Comparison of ENCODE assay signal across 35 cellular contexts in genomic region chr4:67608047-67608446, GRCh38. TPM values are rescaled to one million over a fixed set of nuclear protein-coding genes. Genes with fewer than 3 reads are reported as not detected.
DNase-seq lines count a peak whose midpoint lies in the region; ATAC-seq lines count a peak whose summit lies in the region.
"Had no signal": no experiment of that assay in that cellular context is flagged by ENCODE, and none has a peak within 500 bp of the region (broad histone marks: within the 10 kb centered on the region; RNA-seq: fewer than 3 reads in every experiment).

No MANE protein-coding gene starts in this region.

- no peak overlapping the region for H3K23ac ChIP-seq in mesenchymal stem cell (ENCODE audit: low read length in 2 of 2)

- H2AK5ac ChIP-seq in mesenchymal stem cell (ENCODE audit: low read length, severe bottlenecking) = no peak overlapping the region

- H3K9me3 ChIP-seq in mesenchymal stem cell (ENCODE audit: control insufficient read depth, low read length) = peaks cover 12% of the 10 kb centered on the region
- no peaks in the 10 kb centered on the region for H3K9me3 ChIP-seq in CD8-positive, alpha-beta memory T cell (ENCODE audit: low read length)
- H3K9me3 ChIP-seq: prostate gland, thyroid gland, uterus had no signal

- H3K79me1 ChIP-seq in mesenchymal stem cell (replicated peaks; ENCODE audit: low read length, poor library complexity, severe bottlenecking) = no peaks in the 10 kb centered on the region

- H3K27me3 ChIP-seq in mesenchymal stem cell (ENCODE audit: control insufficient read depth in 1 of 2, insufficient read depth in 1 of 2, low read length in 2 of 2) = no peaks in the 10 kb centered on the region
- no peaks in the 10 kb centered on the region for H3K27me3 ChIP-seq in CD8-positive, alpha-beta memory T cell (ENCODE audit: insufficient read depth, low read length, poor library complexity, severe bottlenecking)
- H3K27me3 ChIP-seq: BLaER1, body of pancreas, heart left ventricle, stomach, thyroid gland, uterus had no signal

- H2BK5ac ChIP-seq in mesenchymal stem cell (ENCODE audit: low read depth, low read length, poor library complexity, severe bottlenecking) = no peak overlapping the region

- no peaks in the 10 kb centered on the region for H3K27me3 Mint-ChIP-seq in activated naive CD4-positive, alpha-beta T cell treated with anti-CD3 and anti-CD28 coated beads, Interleukin-2, amount 10 ng/mL, durations not matched to agents 7 days and 5 days
- no peaks in the 10 kb centered on the region for H3K27me3 Mint-ChIP-seq in activated T-helper 1 cell treated with anti-CD3 and anti-CD28 coated beads, Interleukin-12 subunit alpha, Interleukin-12 subunit beta, Interleukin-2, Interleukin-4 antibody, amounts not matched to agents 30 ng/mL and 10 ng/mL and 1 ng/mL, durations not matched to agents 14 hours and 24 hours and 36 hours (ENCODE audit: insufficient read depth)
- peaks cover 3 to 4% of the 10 kb centered on the region in 2 donors for H3K27me3 Mint-ChIP-seq in CD8-positive, alpha-beta memory T cell
- no peaks in the 10 kb centered on the region for H3K27me3 Mint-ChIP-seq in naive thymus-derived CD8-positive, alpha-beta T cell
- H3K27me3 Mint-ChIP-seq: dendritic cell treated with granulocyte-macrophage colony-stimulating factor and Interleukin-4, amounts not matched to agents 40 ng/mL and 50 ng/mL, for 4 days had no signal

- ATAC-seq in naive thymus-derived CD8-positive, alpha-beta T cell = no peak
- ATAC-seq: body of pancreas, esophagus mucosa, heart left ventricle, HepG2, sciatic nerve had no signal

- H3K14ac ChIP-seq in mesenchymal stem cell (ENCODE audit: low read length in 2 of 2) = no peak overlapping the region

- intact Hi-C loops in activated T-helper 1 cell treated with anti-CD3 and anti-CD28 coated beads, Interleukin-12 subunit alpha, Interleukin-12 subunit beta, Interleukin-2, Interleukin-4 antibody, amounts not matched to agents 30 ng/mL and 10 ng/mL and 1 ng/mL, durations not matched to agents 14 hours and 24 hours and 36 hours (cut with micrococcal nuclease) = no loop called here

- H3K4ac ChIP-seq in mesenchymal stem cell (ENCODE audit: low read depth in 1 of 2, low read length in 2 of 2) = no peak overlapping the region

- peak overlapping the region; percentile 17 for H3K4me3 Mint-ChIP-seq in activated naive CD4-positive, alpha-beta T cell treated with anti-CD3 and anti-CD28 coated beads, Interleukin-2, amount 10 ng/mL, durations not matched to agents 7 days and 5 days
- H3K4me3 Mint-ChIP-seq in activated T-helper 1 cell treated with anti-CD3 and anti-CD28 coated beads, Interleukin-12 subunit alpha, Interleukin-12 subunit beta, Interleukin-2, Interleukin-4 antibody, amounts not matched to agents 30 ng/mL and 10 ng/mL and 1 ng/mL, durations not matched to agents 14 hours and 24 hours and 36 hours = peak overlapping the region; percentile 51
- no peak overlapping the region for H3K4me3 Mint-ChIP-seq in CD8-positive, alpha-beta memory T cell
- H3K4me3 Mint-ChIP-seq in naive thymus-derived CD8-positive, alpha-beta T cell = no peak overlapping the region
- H3K4me3 Mint-ChIP-seq: activated naive CD4-positive, alpha-beta T cell treated with anti-CD3 and anti-CD28 coated beads for 36 hours; activated T-cell treated with anti-CD3 and anti-CD28 coated beads, Interleukin-2, amount 50 U/mL, for 24 hours; central memory CD8-positive, alpha-beta T cell; dendritic cell treated with granulocyte-macrophage colony-stimulating factor and Interleukin-4, amounts not matched to agents 40 ng/mL and 50 ng/mL, for 4 days had no signal

- peaks cover 48% of the 10 kb centered on the region for H3K36me3 Mint-ChIP-seq in activated naive CD4-positive, alpha-beta T cell treated with anti-CD3 and anti-CD28 coated beads, Interleukin-2, amount 10 ng/mL, durations not matched to agents 7 days and 5 days
- peaks cover 55% of the 10 kb centered on the region for H3K36me3 Mint-ChIP-seq in activated T-helper 1 cell treated with anti-CD3 and anti-CD28 coated beads, Interleukin-12 subunit alpha, Interleukin-12 subunit beta, Interleukin-2, Interleukin-4 antibody, amounts not matched to agents 30 ng/mL and 10 ng/mL and 1 ng/mL, durations not matched to agents 14 hours and 24 hours and 36 hours (ENCODE audit: low read depth)
- peaks cover 3 to 28% (median 9%) of the 10 kb centered on the region in 3 donors for H3K36me3 Mint-ChIP-seq in CD8-positive, alpha-beta memory T cell
- H3K36me3 Mint-ChIP-seq in naive thymus-derived CD8-positive, alpha-beta T cell = peaks cover 3 to 26% (median 22%) of the 10 kb centered on the region in 3 donors

- DNase-seq in activated naive CD4-positive, alpha-beta T cell treated with anti-CD3 and anti-CD28 coated beads, Interleukin-2, amount 10 ng/mL, durations not matched to agents 7 days and 5 days = no peak
- no peak for DNase-seq in activated naive CD4-positive, alpha-beta T cell treated with Interleukin-2 at 50 U/mL for 16 hours
- DNase-seq in activated T-helper 1 cell treated with anti-CD3 and anti-CD28 coated beads, Interleukin-12 subunit alpha, Interleukin-12 subunit beta, Interleukin-2, Interleukin-4 antibody, amounts not matched to agents 30 ng/mL and 10 ng/mL and 1 ng/mL, durations not matched to agents 14 hours and 24 hours and 36 hours (ENCODE audit: low spot score) = no peak
- DNase-seq in mesenchymal stem cell (no peak), NCI-H446 (lab: John Stamatoyannopoulos, UW) (no peak)
- no peak for DNase-seq in CD8-positive, alpha-beta memory T cell
- DNase-seq in naive thymus-derived CD8-positive, alpha-beta T cell = no peak
- DNase-seq: activated CD4-positive, CD25-positive, alpha-beta regulatory T cell; activated naive CD4-positive, alpha-beta T cell treated with anti-CD3 and anti-CD28 coated beads for 36 hours; activated T-cell treated with anti-CD3 and anti-CD28 coated beads, Interleukin-2, amount 50 U/mL, for 24 hours; body of pancreas; COR-L47; foreskin melanocyte; heart left ventricle; Kasumi-1; left ventricle myocardium inferior; NCI-H1048; NCI-H1694 treated with DMSO at 0.1 percent for 48 hours; NCI-H2171 treated with DMSO at 0.1 percent for 48 hours; NCI-H524; OCI-M1; stimulated activated CD8-positive, alpha-beta memory T cell treated with anti-CD3 and anti-CD28 coated beads, Interleukin-4, amount 100 ng/mL, for 48 hours; stomach; thyroid gland; uterus had no signal

- H2AFZ ChIP-seq in mesenchymal stem cell (ENCODE audit: low read depth, low read length) = no peak overlapping the region

- H3K9me3 Mint-ChIP-seq in activated naive CD4-positive, alpha-beta T cell treated with anti-CD3 and anti-CD28 coated beads, Interleukin-2, amount 10 ng/mL, durations not matched to agents 7 days and 5 days = peaks cover 11% of the 10 kb centered on the region
- H3K9me3 Mint-ChIP-seq in activated T-helper 1 cell treated with anti-CD3 and anti-CD28 coated beads, Interleukin-12 subunit alpha, Interleukin-12 subunit beta, Interleukin-2, Interleukin-4 antibody, amounts not matched to agents 30 ng/mL and 10 ng/mL and 1 ng/mL, durations not matched to agents 14 hours and 24 hours and 36 hours = peaks cover 10% of the 10 kb centered on the region
- H3K9me3 Mint-ChIP-seq in CD8-positive, alpha-beta memory T cell = peaks cover 0 to 19% (median 15%) of the 10 kb centered on the region in 5 donors
- peaks cover 0 to 27% (median 16%) of the 10 kb centered on the region in 9 donors for H3K9me3 Mint-ChIP-seq in naive thymus-derived CD8-positive, alpha-beta T cell

- POLR2A ChIA-PET in CD8-positive, alpha-beta memory T cell (lab: Charles Lee) = no interaction called here
- POLR2A ChIA-PET in naive thymus-derived CD8-positive, alpha-beta T cell (lab: Charles Lee) = no interaction called here

- H3K27ac Mint-ChIP-seq in activated naive CD4-positive, alpha-beta T cell treated with anti-CD3 and anti-CD28 coated beads, Interleukin-2, amount 10 ng/mL, durations not matched to agents 7 days and 5 days = peak overlapping the region; percentile 49
- H3K27ac Mint-ChIP-seq in activated T-helper 1 cell treated with anti-CD3 and anti-CD28 coated beads, Interleukin-12 subunit alpha, Interleukin-12 subunit beta, Interleukin-2, Interleukin-4 antibody, amounts not matched to agents 30 ng/mL and 10 ng/mL and 1 ng/mL, durations not matched to agents 14 hours and 24 hours and 36 hours = peak overlapping the region; percentile 59
- peak overlapping the region in 1 of 8 donors; percentile 13 for H3K27ac Mint-ChIP-seq in CD8-positive, alpha-beta memory T cell
- no peak overlapping the region for H3K27ac Mint-ChIP-seq in naive thymus-derived CD8-positive, alpha-beta T cell
- H3K27ac Mint-ChIP-seq: activated naive CD4-positive, alpha-beta T cell treated with anti-CD3 and anti-CD28 coated beads for 36 hours; activated T-cell treated with anti-CD3 and anti-CD28 coated beads, Interleukin-2, amount 50 U/mL, for 24 hours; dendritic cell treated with granulocyte-macrophage colony-stimulating factor and Interleukin-4, amounts not matched to agents 40 ng/mL and 50 ng/mL, for 4 days had no signal

- no peak overlapping the region for H4K8ac ChIP-seq in mesenchymal stem cell (ENCODE audit: low read length)

- no peak overlapping the region for H2BK15ac ChIP-seq in mesenchymal stem cell (ENCODE audit: low read depth, poor library complexity, severe bottlenecking)

- no peaks in the 10 kb centered on the region for H3K4me1 ChIP-seq in mesenchymal stem cell (ENCODE audit: control insufficient read depth, insufficient read depth, low read depth, low read length)
- H3K4me1 ChIP-seq in CD8-positive, alpha-beta memory T cell (ENCODE audit: insufficient read depth, low read length) = no peaks in the 10 kb centered on the region
- H3K4me1 ChIP-seq: BLaER1, body of pancreas, heart left ventricle, left ventricle myocardium inferior, prostate gland, stomach, uterus had no signal

- H3K27ac ChIP-seq in mesenchymal stem cell (ENCODE audit: low read length, poor library complexity, severe bottlenecking) = no peak overlapping the region
- H3K27ac ChIP-seq in CD8-positive, alpha-beta memory T cell (ENCODE audit: low read depth, low read length) = no peak overlapping the region
- H3K27ac ChIP-seq: BLaER1, body of pancreas, heart left ventricle, left ventricle myocardium inferior, prostate gland, stomach, thyroid gland, uterus had no signal

- peak overlapping the region in 1 of 2 experiments; percentile 42 for H3K4me3 ChIP-seq in mesenchymal stem cell (ENCODE audit: insufficient read depth in 1 of 2, low read depth in 1 of 2, low read length in 2 of 2)
- H3K4me3 ChIP-seq in CD8-positive, alpha-beta memory T cell (ENCODE audit: low read length) = no peak overlapping the region
- H3K4me3 ChIP-seq: BLaER1, body of pancreas, heart left ventricle, left ventricle myocardium inferior, prostate gland, stomach, thyroid gland, uterus had no signal

- H3K18ac ChIP-seq in mesenchymal stem cell (ENCODE audit: low read depth in 1 of 2, low read length in 2 of 2) = no peak overlapping the region

- H3K9ac ChIP-seq in mesenchymal stem cell (ENCODE audit: low read length) = peak overlapping the region; percentile 62
- H3K9ac ChIP-seq: BLaER1 had no signal

- CTCF ChIA-PET in activated naive CD4-positive, alpha-beta T cell treated with anti-CD3 and anti-CD28 coated beads, Interleukin-2, amount 10 ng/mL, durations not matched to agents 7 days and 5 days (lab: Charles Lee) = no interaction called here
- CTCF ChIA-PET in CD8-positive, alpha-beta memory T cell (lab: Charles Lee) = no interaction called here

- H3K4me2 ChIP-seq in mesenchymal stem cell (ENCODE audit: low read length, poor library complexity, severe bottlenecking) = no peak overlapping the region
- H3K4me2 ChIP-seq: BLaER1 had no signal

- H2BK12ac ChIP-seq in mesenchymal stem cell (ENCODE audit: low read length in 2 of 2) = no peak overlapping the region

- peaks cover 7% of the 10 kb centered on the region for H3K4me1 Mint-ChIP-seq in activated naive CD4-positive, alpha-beta T cell treated with anti-CD3 and anti-CD28 coated beads, Interleukin-2, amount 10 ng/mL, durations not matched to agents 7 days and 5 days
- H3K4me1 Mint-ChIP-seq in activated T-helper 1 cell treated with anti-CD3 and anti-CD28 coated beads, Interleukin-12 subunit alpha, Interleukin-12 subunit beta, Interleukin-2, Interleukin-4 antibody, amounts not matched to agents 30 ng/mL and 10 ng/mL and 1 ng/mL, durations not matched to agents 14 hours and 24 hours and 36 hours (ENCODE audit: low read depth) = peaks cover 30% of the 10 kb centered on the region
- peaks cover 2 to 8% (median 5%) of the 10 kb centered on the region in 3 donors for H3K4me1 Mint-ChIP-seq in CD8-positive, alpha-beta memory T cell
- H3K4me1 Mint-ChIP-seq in naive thymus-derived CD8-positive, alpha-beta T cell = no peaks in the 10 kb centered on the region
- H3K4me1 Mint-ChIP-seq: central memory CD8-positive, alpha-beta T cell had no signal

- H4K91ac ChIP-seq in mesenchymal stem cell (ENCODE audit: low read length) = no peak overlapping the region

- 100% methylated on average over 3 of the region's 4 CpGs for WGBS in mesenchymal stem cell

- H3K36me3 ChIP-seq in mesenchymal stem cell (ENCODE audit: control insufficient read depth in 1 of 2, insufficient read depth in 2 of 2, low read depth in 1 of 2, low read length in 2 of 2) = peaks cover 0 to 4% of the 10 kb centered on the region in 2 experiments
- H3K36me3 ChIP-seq in CD8-positive, alpha-beta memory T cell (ENCODE audit: insufficient read depth, low read length) = no peaks in the 10 kb centered on the region
- H3K36me3 ChIP-seq: BLaER1, heart left ventricle, prostate gland, stomach, thyroid gland, uterus had no signal

- no peak overlapping the region for H2BK120ac ChIP-seq in mesenchymal stem cell (ENCODE audit: low read depth, low read length)

RNA-seq across cellular contexts. Expression of gene STAP1, which starts 49.5 kb away (rescaled TPM):
- 19.2 and 19.7 TPM in 2 replicates for total RNA-seq in activated T-helper 1 cell treated with anti-CD3 and anti-CD28 coated beads, Interleukin-12 subunit alpha, Interleukin-12 subunit beta, Interleukin-2, Interleukin-4 antibody, amounts not matched to agents 30 ng/mL and 10 ng/mL and 1 ng/mL, durations not matched to agents 14 hours and 24 hours and 36 hours
- not detected for polyA plus RNA-seq in mesenchymal stem cell (2013, experiment 1 of 2)
- polyA plus RNA-seq in mesenchymal stem cell (2013, experiment 2 of 2) = not detected
- 1 to 10 TPM in 1 of 2 experiments, under 1 TPM in 1; 0.40 to 1.1 TPM for total RNA-seq in CD8-positive, alpha-beta memory T cell
- 2.6 TPM for polyA plus RNA-seq in CD8-positive, alpha-beta memory T cell
- total RNA-seq in naive thymus-derived CD8-positive, alpha-beta T cell = 1 to 10 TPM; 3.5 to 4.0 TPM
- polyA plus RNA-seq in naive thymus-derived CD8-positive, alpha-beta T cell = 1 to 10 TPM in 1 of 3 donors, under 1 TPM in 2; 0.59 to 1.1 (median 0.93) TPM
- total RNA-seq: body of pancreas, HepG2, left ventricle myocardium inferior, mesenteric fat pad, myocyte, thyroid gland had no signal
- polyA plus RNA-seq: heart left ventricle, HepG2, keratinocyte had no signal

Comparison
In these comparisons a context has a peak if more than half of its experiments do, and no peak if none do; other contexts are left out.
1. H3K27ac Mint-ChIP-seq: peak in activated naive CD4-positive, alpha-beta T cell treated with anti-CD3 and anti-CD28 coated beads, Interleukin-2, amount 10 ng/mL, durations not matched to agents 7 days and 5 days (single experiment) and activated T-helper 1 cell treated with anti-CD3 and anti-CD28 coated beads, Interleukin-12 subunit alpha, Interleukin-12 subunit beta, Interleukin-2, Interleukin-4 antibody, amounts not matched to agents 30 ng/mL and 10 ng/mL and 1 ng/mL, durations not matched to agents 14 hours and 24 hours and 36 hours (single experiment); none in naive thymus-derived CD8-positive, alpha-beta T cell (0 of 10).
2. H3K4me3 Mint-ChIP-seq: peak in activated naive CD4-positive, alpha-beta T cell treated with anti-CD3 and anti-CD28 coated beads, Interleukin-2, amount 10 ng/mL, durations not matched to agents 7 days and 5 days (single experiment) and activated T-helper 1 cell treated with anti-CD3 and anti-CD28 coated beads, Interleukin-12 subunit alpha, Interleukin-12 subunit beta, Interleukin-2, Interleukin-4 antibody, amounts not matched to agents 30 ng/mL and 10 ng/mL and 1 ng/mL, durations not matched to agents 14 hours and 24 hours and 36 hours (single experiment); none in CD8-positive, alpha-beta memory T cell (0 of 7) and naive thymus-derived CD8-positive, alpha-beta T cell (0 of 10).